In genomic region chr17:81295031-81295677, GRCh38 we compare ENCODE assay signal across 1 cellular context.
A peak's percentile ranks its signal among the peaks of the same experiment; 100 is the strongest.
TF ChIP-seq lines count a peak whose summit lies in the region.

SLC38A10 (minus strand) TSS chr17:81295307; CDS start chr17:81294921, 386 bp downstream.

TF ChIP-seq in GM12878, 131 proteins besides CTCF, POLR2A, EP300 and RAD21 (continued from another document):
- TF ChIP-seq ZBTB4 (CRISPR knock-in tag; IDR thresholded peaks at IDR 0.05) (no peak), RELB (IDR thresholded peaks at IDR 0.05; ENCODE audit: low read depth) (no peak), IKZF2 (IDR thresholded peaks at IDR 0.05) (no peak; a peak in 1 of 4 replicates), RCOR1 (conservative IDR thresholded peaks at IDR 0.05; ENCODE audit: low read depth, low read length) (no peak), ZBED1 (IDR thresholded peaks at IDR 0.05; ENCODE audit: borderline replicate concordance) (no peak), NFIC (IDR thresholded peaks at IDR 0.05; ENCODE audit: low read depth, low read length) (no peak), NR2C2 (IDR thresholded peaks at IDR 0.05; ENCODE audit: borderline replicate concordance, control insufficient read depth, insufficient read length, low read depth) (no peak), DPF2 (IDR thresholded peaks at IDR 0.05) (peak; percentile 80), HCFC1 (IDR thresholded peaks at IDR 0.05; ENCODE audit: low read length) (peak; percentile 43; the same call in 1 of the 2 replicates), SUPT20H (IDR thresholded peaks at IDR 0.05; ENCODE audit: borderline replicate concordance, control insufficient read depth, low read depth, low read length) (no peak), RB1 (IDR thresholded peaks at IDR 0.05; ENCODE audit: borderline replicate concordance) (no peak), CHD1 (IDR thresholded peaks at IDR 0.05; ENCODE audit: low read depth, low read length) (no peak), CREM (IDR thresholded peaks at IDR 0.05; ENCODE audit: low read depth) (peak; percentile 82), GABPA (IDR thresholded peaks at IDR 0.05; ENCODE audit: low read depth) (peak; percentile 90), BCL11A (IDR thresholded peaks at IDR 0.05; ENCODE audit: low read depth, low read length) (no peak), EGR1 (IDR thresholded peaks at IDR 0.05; ENCODE audit: borderline replicate concordance in 1 of 2, low read depth in 2 of 2, low read length in 2 of 2) (peak; percentile 20 to 69; a peak in 2 of 3 replicates), TAF1 (IDR thresholded peaks at IDR 0.05; ENCODE audit: borderline replicate concordance, low read depth, low read length) (peak; percentile 91), CREB1 (IDR thresholded peaks at IDR 0.05; ENCODE audit: low read depth) (peak; percentile 88), MEF2B (IDR thresholded peaks at IDR 0.05; ENCODE audit: partially characterized antibody, poor library complexity, severe bottlenecking) (peak; percentile 71), NFXL1 (IDR thresholded peaks at IDR 0.05; ENCODE audit: borderline replicate concordance) (no peak), MAX (IDR thresholded peaks at IDR 0.05; ENCODE audit: low read depth, low read length) (peak; percentile 17; the same call in 1 of the 2 replicates), USF2 (IDR thresholded peaks at IDR 0.05; ENCODE audit: borderline replicate concordance, low read depth, low read length) (no peak), ZBTB40 (IDR thresholded peaks at IDR 0.05; ENCODE audit: borderline replicate concordance) (peak; percentile 90), ZNF274 (IDR thresholded peaks at IDR 0.05; ENCODE audit: insufficient read depth, insufficient read length) (no peak), CHD4 (IDR thresholded peaks at IDR 0.05) (no peak), STAT3 (IDR thresholded peaks at IDR 0.05; ENCODE audit: low read depth, low read length) (no peak), ZNF384 (IDR thresholded peaks at IDR 0.05; ENCODE audit: borderline replicate concordance, low read depth, low read length) (no peak), PAX5 (IDR thresholded peaks at IDR 0.05; ENCODE audit: borderline replicate concordance, low read depth, low read length) (no peak), ESRRA (IDR thresholded peaks at IDR 0.05; ENCODE audit: low read length) (no peak), ZSCAN29 (IDR thresholded peaks at IDR 0.05) (peak; percentile 63; the same call in 1 of the 2 replicates), RFX5 (IDR thresholded peaks at IDR 0.05; ENCODE audit: low read depth, low read length) (no peak), MYB (IDR thresholded peaks at IDR 0.05; ENCODE audit: borderline replicate concordance, low read depth, low read length) (no peak), JUND (IDR thresholded peaks at IDR 0.05; ENCODE audit: low read depth, low read length) (no peak), ZNF687 (IDR thresholded peaks at IDR 0.05) (peak; percentile 84), ZNF217 (IDR thresholded peaks at IDR 0.05) (no peak), IRF5 (IDR thresholded peaks at IDR 0.05; ENCODE audit: borderline replicate concordance) (no peak), CBFB (IDR thresholded peaks at IDR 0.05; ENCODE audit: low read depth) (peak; percentile 71; the same call in 1 of the 2 replicates), PRDM15 (CRISPR knock-in tag; IDR thresholded peaks at IDR 0.05) (no peak), NRF1 (conservative IDR thresholded peaks at IDR 0.05; ENCODE audit: low read depth, low read length) (no peak), ZNF207 (IDR thresholded peaks at IDR 0.05; ENCODE audit: borderline replicate concordance) (0 out of 2 replicates have a peak, but pooled peaks have one; percentile 23), SMAD5 (IDR thresholded peaks at IDR 0.05; ENCODE audit: low read depth) (peak; percentile 79; the same call in 1 of the 2 replicates)
